10 cellular contexts compared by ENCODE assay signal in genomic region chr5:178237431-178238312, GRCh38. TPM values are rescaled to one million over a fixed set of nuclear protein-coding genes. Genes with fewer than 3 reads are reported as not detected.
DNase-seq lines count a peak whose midpoint lies in the region; ATAC-seq and TF ChIP-seq lines count a peak whose summit lies in the region.
"Had no signal": no experiment of that assay in that cellular context is flagged by ENCODE, and none has a peak within 500 bp of the region (broad histone marks: within the 10 kb centered on the region; RNA-seq: fewer than 3 reads in every experiment).

No MANE protein-coding gene starts in this region.

- H2AFZ ChIP-seq in IMR-90 (replicated peaks; ENCODE audit: low read length, poor library complexity), result peak overlapping the region; percentile 23

- no peak for TF ChIP-seq RAD21 in IMR-90 (IDR thresholded peaks at IDR 0.05; ENCODE audit: low read length)

- ATAC-seq in IMR-90 (ENCODE audit: low read depth), result no peak
- no peak for ATAC-seq in natural killer cell
- ATAC-seq in HG02840 (IDR thresholded peaks at IDR 0.05; ENCODE audit: low FRiP score, unreplicated experiment), result no peak
- no peak for ATAC-seq in GM21447 (IDR thresholded peaks at IDR 0.05; ENCODE audit: unreplicated experiment)

- H3K56ac ChIP-seq in IMR-90 (ENCODE audit: extremely low read depth, insufficient read depth, low read length), result no peak overlapping the region

- H3K36me3 ChIP-seq in IMR-90 (ENCODE audit: control insufficient read depth, insufficient read depth, low read length), result no peaks in the 10 kb centered on the region
- H3K36me3 ChIP-seq in breast epithelium, result no peaks in the 10 kb centered on the region
- H3K36me3 ChIP-seq in SJCRH30, result no peaks in the 10 kb centered on the region

- intact Hi-C loops in IMR-90 (cut with micrococcal nuclease) (no loop called here), breast epithelium (cut with DNase I; ENCODE audit: low total_unique reads) (no loop called here), natural killer cell (cut with micrococcal nuclease) (loop anchor here (10.0 kb wide), 2 partner anchors 123 to 497 kb away; partner anchors contain the start of genes N4BP3 and ZNF354A)

- H3K36me3 Mint-ChIP-seq in natural killer cell, result no peaks in the 10 kb centered on the region

- H4K20me1 ChIP-seq in IMR-90 (ENCODE audit: insufficient read depth, low read length), result no peaks in the 10 kb centered on the region

- no peak overlapping the region for H2BK120ac ChIP-seq in IMR-90 (ENCODE audit: low read depth, low read length)

- no peak overlapping the region for H4K5ac ChIP-seq in IMR-90 (ENCODE audit: low read depth, low read length)

- H3K9me3 Mint-ChIP-seq in natural killer cell, result no peaks in the 10 kb centered on the region

- DNase-seq in CD1c-positive myeloid dendritic cell (ENCODE audit: extremely low spot score) (peak; percentile 50), IMR-90 (peak; percentile 15), breast epithelium (ENCODE audit: low spot score in 2 of 2) (peak in 1 of 2 donors; percentile 80), natural killer cell (no peak), SJCRH30 (no peak), middle frontal gyrus (ENCODE audit: extremely low spot score, low spot score) (no peak)
- DNase-seq: NCI-H510A had no signal

- no peak overlapping the region; the same call in 1 of the 2 replicates for H2AK5ac ChIP-seq in IMR-90 (ENCODE audit: low read depth, low read length)

- POLR2A ChIA-PET in IMR-90 (lab: Charles Lee; ENCODE audit: unreplicated experiment), result no interaction called here

- H3K9me3 ChIP-seq in IMR-90 (ENCODE audit: control insufficient read depth, insufficient read depth, low read length), result no peaks in the 10 kb centered on the region
- H3K9me3 ChIP-seq in breast epithelium, result no peaks in the 10 kb centered on the region
- H3K9me3 ChIP-seq in SJCRH30 (replicated peaks), result no peaks in the 10 kb centered on the region

- H3K27ac ChIP-seq in IMR-90 (ENCODE audit: insufficient read depth, low read length) (no peak overlapping the region), breast epithelium (peak overlapping the region; percentile 71 to 89), SJCRH30 (no peak overlapping the region)

- H3K9me1 ChIP-seq in IMR-90 (ENCODE audit: insufficient read depth, low read length), result peaks cover 7% of the 10 kb centered on the region

- no peaks in the 10 kb centered on the region for H3K27me3 Mint-ChIP-seq in natural killer cell (ENCODE audit: low read depth in 2 of 2)

- H3K27ac Mint-ChIP-seq in natural killer cell, result peak overlapping the region; percentile 79 to 98

- no peak overlapping the region for H4K91ac ChIP-seq in IMR-90 (ENCODE audit: insufficient read depth, low read depth, low read length)

- dilution Hi-C loops in IMR-90 (cut with HindIII; ENCODE audit: low sequenced_read_pairs, unreplicated experiment), result no loop called here

- BruUV-seq in IMR-90 (replicated peaks; lab: Mats Ljungman, UMichigan), result no TSS peak

- peak overlapping the region; percentile 20 for H2AK9ac ChIP-seq in IMR-90 (replicated peaks; ENCODE audit: low read depth, low read length, poor library complexity)

- no peak overlapping the region for H4K8ac ChIP-seq in IMR-90 (ENCODE audit: low read depth in 2 of 2, low read length in 2 of 2)

- no peak overlapping the region for H2BK15ac ChIP-seq in IMR-90 (ENCODE audit: low read depth, low read length)

- no peak overlapping the region for H2BK5ac ChIP-seq in IMR-90 (ENCODE audit: low read depth, low read length, poor library complexity, severe bottlenecking)

- in situ Hi-C loops in IMR-90 (cut with MboI; ENCODE audit: low sequenced_read_pairs), result no loop called here

- H3K18ac ChIP-seq in IMR-90 (ENCODE audit: low read depth, low read length), result no peak overlapping the region

- H3K23ac ChIP-seq in IMR-90 (ENCODE audit: low read depth, low read length), result no peak overlapping the region

- H3K4me1 ChIP-seq in IMR-90 (ENCODE audit: control insufficient read depth, insufficient read depth, low read length), result peaks cover 3% of the 10 kb centered on the region; the same call in 1 of the 2 replicates
- H3K4me1 ChIP-seq in breast epithelium, result peaks cover 12 to 26% of the 10 kb centered on the region in 2 donors
- H3K4me1 ChIP-seq in SJCRH30, result peaks cover 5% of the 10 kb centered on the region; the same call in 1 of the 2 replicates

- H3K4ac ChIP-seq in IMR-90 (ENCODE audit: low read depth, low read length), result no peak overlapping the region

- TF ChIP-seq POLR2A in IMR-90 (IDR thresholded peaks at IDR 0.05; ENCODE audit: low read depth, low read length) (no peak), breast epithelium (IDR thresholded peaks at IDR 0.05) (no peak)

- no peak overlapping the region for H3K4me3 ChIP-seq in IMR-90 (ENCODE audit: insufficient read depth, low read depth, low read length)
- peak overlapping the region in 1 of 3 donors; percentile 5 for H3K4me3 ChIP-seq in breast epithelium
- H3K4me3 ChIP-seq in SJCRH30, result no peak overlapping the region

- CTCF ChIA-PET in IMR-90 (lab: Yijun Ruan, JAX), result interaction anchor here (0.6 kb wide), 1 partner anchor 1608 kb away, joined by 4 read pairs; the partner anchor contains the start of gene SNCB

- no peak overlapping the region for H3K14ac ChIP-seq in IMR-90 (replicated peaks; ENCODE audit: low read depth, low read length)

- WGBS in IMR-90 (ENCODE audit: extremely low coverage in 2 of 2, insufficient read length in 1 of 2), 2 experiments, result 58% methylated on average over 2 of the region's 13 CpGs; no CpG with 5 or more reads in 1 of the 2 experiments

- H3K27me3 ChIP-seq in IMR-90 (ENCODE audit: control insufficient read depth, insufficient read depth, low read length) (no peaks in the 10 kb centered on the region), breast epithelium (no peaks in the 10 kb centered on the region), SJCRH30 (no peaks in the 10 kb centered on the region; the same call in 1 of the 2 replicates)

- H3K9ac ChIP-seq in IMR-90 (ENCODE audit: low read depth, low read length), result no peak overlapping the region

- peaks cover 42 to 83% of the 10 kb centered on the region in 2 donors for H3K4me1 Mint-ChIP-seq in natural killer cell

- no peak overlapping the region for H3K4me2 ChIP-seq in IMR-90 (ENCODE audit: low read depth, low read length)

- peak overlapping the region; percentile 66 for H3K4me3 Mint-ChIP-seq in natural killer cell

- no peaks in the 10 kb centered on the region for H3K79me1 ChIP-seq in IMR-90 (ENCODE audit: low read depth in 1 of 2, low read length in 2 of 2)

- H2BK20ac ChIP-seq in IMR-90 (ENCODE audit: low read depth, low read length), result no peak overlapping the region

- TF ChIP-seq CTCF in IMR-90 (conservative IDR thresholded peaks at IDR 0.05; ENCODE audit: low read depth, low read length) (no peak), breast epithelium (IDR thresholded peaks at IDR 0.05) (no peak), natural killer cell (IDR thresholded peaks at IDR 0.05) (no peak)

TF ChIP-seq in IMR-90, 13 proteins besides CTCF, POLR2A, EP300 and RAD21:
- TF ChIP-seq NFE2L2 (IDR thresholded peaks at IDR 0.05; ENCODE audit: low read depth, low read length) (no peak), CEBPB (IDR thresholded peaks at IDR 0.05; ENCODE audit: low read depth, low read length) (no peak), MAZ (IDR thresholded peaks at IDR 0.05; ENCODE audit: borderline replicate concordance, low read depth, low read length) (no peak), MAFK (IDR thresholded peaks at IDR 0.05; ENCODE audit: low read depth, low read length) (no peak), MXI1 (IDR thresholded peaks at IDR 0.05; ENCODE audit: borderline replicate concordance, low read depth, low read length) (no peak), CHD1 (IDR thresholded peaks at IDR 0.05; ENCODE audit: low read depth, low read length) (no peak), SMC3 (IDR thresholded peaks at IDR 0.05; ENCODE audit: low read depth, low read length) (no peak), USF2 (IDR thresholded peaks at IDR 0.05; ENCODE audit: low read depth, low read length) (no peak), RCOR1 (IDR thresholded peaks at IDR 0.05; ENCODE audit: insufficient replicate concordance, low read length) (no peak)

RNA-seq across cellular contexts. Expression of gene PHYKPL, which starts 5.1 kb away (rescaled TPM):
- total RNA-seq in IMR-90 (2012; rRNA removed) (8.6 and 10.0 TPM in 2 replicates), breast epithelium (10 to 100 TPM; 63.4 to 94.1 (median 77.7) TPM), natural killer cell (100 to 1,000 TPM; 111 to 134 (median 131) TPM)
- 24.5 and 25.5 TPM in 2 replicates for polyA plus RNA-seq in IMR-90 (2012; rRNA removed)
- 11.2 and 15.3 TPM in 2 replicates for polyA plus RNA-seq in IMR-90 (2012; cell fraction: cytosol; rRNA removed)
- 124 and 147 TPM in 2 replicates for polyA plus RNA-seq in IMR-90 (2012; cell fraction: nucleus; rRNA removed; ENCODE audit: low replicate concordance)
- total RNA-seq in SJCRH30 (2014; rRNA removed; shearing (Covaris generic)), result 16.0 and 21.2 TPM in 2 replicates

RNA-seq across cellular contexts. Expression of gene HNRNPAB, which starts 33.3 kb away (rescaled TPM):
- 32.1 and 54.4 TPM in 2 replicates for total RNA-seq in IMR-90 (2012; rRNA removed)
- polyA plus RNA-seq in IMR-90 (2012; rRNA removed), result 122 and 128 TPM in 2 replicates
- polyA plus RNA-seq in IMR-90 (2012; cell fraction: cytosol; rRNA removed), result 87.4 and 104 TPM in 2 replicates
- polyA plus RNA-seq in IMR-90 (2012; cell fraction: nucleus; rRNA removed; ENCODE audit: low replicate concordance), result 69.1 and 95.9 TPM in 2 replicates
- 10 to 100 TPM; 56.3 to 90.5 (median 68.9) TPM for total RNA-seq in breast epithelium
- 10 to 100 TPM; 77.6 to 98.4 (median 88.4) TPM for total RNA-seq in natural killer cell
- total RNA-seq in SJCRH30 (2014; rRNA removed; shearing (Covaris generic)), result 244 and 266 TPM in 2 replicates

RNA-seq across cellular contexts. Expression of gene GMCL2, which starts 50.5 kb away (rescaled TPM):
- total RNA-seq in IMR-90 (2012; rRNA removed) (not detected in 2 replicates), breast epithelium (not detected), natural killer cell (not detected)
- not detected in 2 replicates for polyA plus RNA-seq in IMR-90 (2012; rRNA removed)
- not detected in 2 replicates for polyA plus RNA-seq in IMR-90 (2012; cell fraction: cytosol; rRNA removed)
- not detected in 2 replicates for polyA plus RNA-seq in IMR-90 (2012; cell fraction: nucleus; rRNA removed; ENCODE audit: low replicate concordance)
- not detected in 2 replicates for total RNA-seq in SJCRH30 (2014; rRNA removed; shearing (Covaris generic))
- total RNA-seq: dermis microvascular lymphatic vessel endothelial cell had no signal

Comparison
In these comparisons a context has a peak if more than half of its experiments do, and no peak if none do; other contexts are left out.
1. DNase-seq: peak in CD1c-positive myeloid dendritic cell (single experiment) and IMR-90 (single experiment); none in natural killer cell (single experiment), SJCRH30 (0 of 2) and middle frontal gyrus (single experiment).
2. H3K27ac ChIP-seq: peak in breast epithelium (2 of 2); none in IMR-90 (single experiment) and SJCRH30 (single experiment).